ENCODE assay signal across 23 cellular contexts in genomic region chr9:95912773-95913172, GRCh38.
"Had no signal": no experiment of that assay in that cellular context is flagged by ENCODE, and none has a peak within 500 bp of the region (broad histone marks: within the 10 kb centered on the region; RNA-seq: fewer than 3 reads in every experiment).

No MANE protein-coding gene starts in this region.

- H3K4me3 ChIP-seq: MG63, SJSA1, SK-N-MC had no signal

- H3K27ac ChIP-seq: HL-60, SJSA1, SK-N-MC had no signal

- H3K27ac Mint-ChIP-seq: IgD-negative memory B cell had no signal

- H3K27me3 ChIP-seq: MG63, SJSA1 had no signal

- H3K9me3 Mint-ChIP-seq: IgD-negative memory B cell had no signal

- H3K4me1 Mint-ChIP-seq: IgD-negative memory B cell had no signal

- H3K9me3 ChIP-seq: MG63, SJSA1 had no signal

- H3K4me1 ChIP-seq: SJSA1 had no signal

- DNase-seq: KBM-7, MG63, NCI-H1092, NCI-H1105 treated with DMSO at 0.1 percent for 48 hours, NCI-H1417 treated with DMSO at 0.1 percent for 48 hours, NCI-H146, NCI-H1694 treated with DMSO at 0.1 percent for 48 hours, NCI-H1930, NCI-H2081, NCI-H2107, NCI-H2227 treated with DMSO at 0.1 percent for 48 hours, NCI-H446, NCI-H510A, NCI-H524 treated with DMSO at 0.1 percent for 48 hours, NCI-H69, NCI-H774, Right ventricle myocardium superior, RPMI8226, SIG-M5 had no signal

- H3K27me3 Mint-ChIP-seq: IgD-negative memory B cell had no signal

- H3K4me3 Mint-ChIP-seq: IgD-negative memory B cell had no signal
